In genomic region chr1:179817056-179817455, GRCh38 we compare ENCODE assay signal across 28 cellular contexts.
"Had no signal": no experiment of that assay in that cellular context is flagged by ENCODE, and none has a peak within 500 bp of the region (broad histone marks: within the 10 kb centered on the region; RNA-seq: fewer than 3 reads in every experiment).

No MANE protein-coding gene starts in this region.

- H3K4me1 Mint-ChIP-seq: activated T-helper 17 cell treated with anti-CD3 and anti-CD28 coated beads, Interleukin-2, amount 50 U/mL, for 72 hours had no signal

- H3K27ac Mint-ChIP-seq: activated naive CD8-positive, alpha-beta T cell treated with anti-CD3 and anti-CD28 coated beads, Interleukin-2, amount 10 ng/mL, durations not matched to agents 7 days and 5 days; activated T-cell treated with anti-CD3 and anti-CD28 coated beads, Interleukin-2, amount 50 U/mL, for 24 hours; activated T-helper 17 cell treated with anti-CD3 and anti-CD28 coated beads, Interleukin-2, amount 50 U/mL, for 72 hours; memory B cell; stimulated activated memory B cell treated with anti-CD40 and anti-IgM and Interleukin-4, amounts not matched to agents 10 μg/mL and 1 μg/mL and 100 μg/mL, for 72 hours; T-helper 2 cell treated with Interferon-gamma antibody and Interleukin-4, amounts not matched to agents 5 μg/mL and 100 μg/mL, for 36 hours had no signal

- H3K9me3 ChIP-seq: breast epithelium, colonic mucosa, esophagus muscularis mucosa, ovary, prostate gland, stomach, suprapubic skin, tibial nerve, vagina had no signal

- H3K4me3 Mint-ChIP-seq: activated naive CD8-positive, alpha-beta T cell treated with anti-CD3 and anti-CD28 coated beads, Interleukin-2, amount 10 ng/mL, durations not matched to agents 7 days and 5 days; activated T-cell treated with anti-CD3 and anti-CD28 coated beads, Interleukin-2, amount 50 U/mL, for 24 hours; memory B cell had no signal

- FAIRE-seq: frontal cortex had no signal

- H3K36me3 Mint-ChIP-seq: activated naive CD8-positive, alpha-beta T cell treated with anti-CD3 and anti-CD28 coated beads, Interleukin-2, amount 10 ng/mL, durations not matched to agents 7 days and 5 days; memory B cell; stimulated activated memory B cell treated with anti-CD40 and anti-IgM and Interleukin-4, amounts not matched to agents 10 μg/mL and 1 μg/mL and 100 μg/mL, for 72 hours had no signal

- H3K27ac ChIP-seq: colonic mucosa, esophagus muscularis mucosa, ovary, prostate gland, skin epidermis, stomach, suprapubic skin, tibial nerve, vagina, WERI-Rb-1 had no signal

- H3K27me3 Mint-ChIP-seq: activated T-cell treated with anti-CD3 and anti-CD28 coated beads, Interleukin-2, amount 50 U/mL, for 24 hours; activated T-helper 17 cell treated with anti-CD3 and anti-CD28 coated beads, Interleukin-2, amount 50 U/mL, for 72 hours had no signal

- ATAC-seq: activated T-helper 17 cell treated with anti-CD3 and anti-CD28 coated beads, Interleukin-2, amount 50 U/mL, for 72 hours; effector memory CD8-positive, alpha-beta T cell; stimulated activated memory B cell treated with anti-CD40 and anti-IgM and Interleukin-4, amounts not matched to agents 10 μg/mL and 1 μg/mL and 100 μg/mL, for 72 hours had no signal

- H3K4me3 ChIP-seq: breast epithelium, colonic mucosa, dorsolateral prefrontal cortex, esophagus muscularis mucosa, ovary, prostate gland, skin epidermis, stomach, suprapubic skin, tibial nerve, vagina had no signal

- H3K4me1 ChIP-seq: breast epithelium, colonic mucosa had no signal

- H3K27me3 ChIP-seq: breast epithelium, colonic mucosa, dorsolateral prefrontal cortex, esophagus muscularis mucosa, ovary, suprapubic skin, tibial nerve, vagina had no signal

- H3K9me3 Mint-ChIP-seq: activated naive CD8-positive, alpha-beta T cell treated with anti-CD3 and anti-CD28 coated beads, Interleukin-2, amount 10 ng/mL, durations not matched to agents 7 days and 5 days; activated T-cell treated with anti-CD3 and anti-CD28 coated beads, Interleukin-2, amount 50 U/mL, for 24 hours; activated T-helper 17 cell treated with anti-CD3 and anti-CD28 coated beads, Interleukin-2, amount 50 U/mL, for 72 hours; central memory CD8-positive, alpha-beta T cell; effector memory CD8-positive, alpha-beta T cell; memory B cell; stimulated activated memory B cell treated with anti-CD40 and anti-IgM and Interleukin-4, amounts not matched to agents 10 μg/mL and 1 μg/mL and 100 μg/mL, for 72 hours; T-helper 2 cell treated with Interferon-gamma antibody and Interleukin-4, amounts not matched to agents 5 μg/mL and 100 μg/mL, for 36 hours had no signal

- DNase-seq: activated CD4-positive, alpha-beta T cell treated with anti-CD3 and anti-CD28 coated beads for 1 hour; activated CD4-positive, alpha-beta T cell treated with anti-CD3 and anti-CD28 coated beads, Interleukin-2, amount 50 U/mL, for 4 hours; activated CD8-positive, alpha-beta memory T cell treated with anti-CD3 and anti-CD28 coated beads for 24 hours; activated CD8-positive, alpha-beta memory T cell treated with anti-CD3 and anti-CD28 coated beads, Interleukin-2, amount 50 U/mL, for 4 hours; activated naive CD4-positive, alpha-beta T cell treated with Interleukin-2 at 50 U/mL for 16 hours; activated naive CD8-positive, alpha-beta T cell treated with anti-CD3 and anti-CD28 coated beads, Interleukin-2, amount 10 ng/mL, durations not matched to agents 7 days and 5 days; activated T-cell treated with anti-CD3 and anti-CD28 coated beads, Interleukin-2, amount 50 U/mL, for 24 hours; amniotic stem cell; colonic mucosa; dorsolateral prefrontal cortex; effector memory CD8-positive, alpha-beta T cell; hypothalamus; stomach; WERI-Rb-1 had no signal

- H3K36me3 ChIP-seq: breast epithelium, colonic mucosa, esophagus muscularis mucosa, ovary, prostate gland, stomach, suprapubic skin, tibial nerve, vagina, WERI-Rb-1 had no signal
